1 cellular context compared by ENCODE assay signal in genomic region chr2:216985658-216986141, GRCh38.
TF ChIP-seq lines count a peak whose summit lies in the region.

No MANE protein-coding gene starts in this region.

TF ChIP-seq in GM23338, 12 proteins besides CTCF, POLR2A, EP300 and RAD21 (continued from another document):
- TF ChIP-seq REST (IDR thresholded peaks at IDR 0.05; ENCODE audit: unreplicated experiment): no peak
